ENCODE assay signal across 1 cellular context in the genomic region with DNA sequence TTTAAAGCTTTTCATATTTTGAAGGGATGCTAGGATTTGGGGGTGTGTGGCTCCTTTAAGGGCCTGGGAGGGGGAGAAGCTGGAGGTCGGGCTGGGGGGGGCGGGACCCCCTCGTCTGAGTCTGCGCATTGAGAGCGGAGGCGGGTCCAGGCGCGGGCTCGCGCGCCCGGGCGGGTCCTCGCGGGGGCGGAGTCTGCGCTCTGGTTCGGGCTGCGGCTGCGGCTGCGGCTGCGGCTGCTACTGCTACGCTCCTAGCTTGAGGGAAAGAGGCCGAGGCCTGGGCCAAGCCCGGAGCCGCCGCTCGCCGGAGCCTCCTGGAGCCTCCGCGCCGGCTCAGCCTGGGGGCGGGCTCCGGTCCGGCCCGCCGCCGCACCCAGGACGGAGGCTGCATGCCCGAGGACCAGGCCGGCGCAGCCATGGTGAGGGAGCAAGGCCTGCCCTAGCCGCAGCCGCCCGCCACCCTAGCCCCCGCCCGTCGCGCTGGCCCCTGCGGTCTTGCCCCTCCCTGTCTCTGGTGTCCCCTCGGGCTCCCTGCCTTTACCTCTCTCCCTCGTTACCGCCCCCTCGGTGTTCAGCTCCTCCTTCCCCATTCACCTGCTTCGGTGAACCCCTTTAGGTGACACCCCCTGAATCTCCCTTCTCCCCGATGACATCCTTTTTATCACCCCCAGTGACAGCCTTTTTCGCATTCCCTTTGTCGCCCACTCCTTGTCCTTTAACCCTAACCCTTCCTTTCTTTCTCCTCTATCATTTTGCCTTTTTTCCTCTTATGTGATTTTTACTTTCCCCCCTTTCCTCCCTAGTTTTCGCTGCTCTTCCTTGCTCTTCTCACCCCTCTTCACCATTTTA.
TF ChIP-seq lines count a peak whose summit lies in the region.

Gene ZYG11B (plus strand): TSS at position 189 of the 849 bp plus-strand sequence. CDS start 201 bp downstream, at position 390.

TF ChIP-seq in GM23338, 12 proteins besides CTCF, POLR2A, EP300 and RAD21:
- TF ChIP-seq POLR2AphosphoS5 (IDR thresholded peaks at IDR 0.05; ENCODE audit: low read depth) (peak; percentile 75), EZH2phosphoT487 (IDR thresholded peaks at IDR 0.05; ENCODE audit: unreplicated experiment) (no peak)
- TF ChIP-seq, protein P1, sequence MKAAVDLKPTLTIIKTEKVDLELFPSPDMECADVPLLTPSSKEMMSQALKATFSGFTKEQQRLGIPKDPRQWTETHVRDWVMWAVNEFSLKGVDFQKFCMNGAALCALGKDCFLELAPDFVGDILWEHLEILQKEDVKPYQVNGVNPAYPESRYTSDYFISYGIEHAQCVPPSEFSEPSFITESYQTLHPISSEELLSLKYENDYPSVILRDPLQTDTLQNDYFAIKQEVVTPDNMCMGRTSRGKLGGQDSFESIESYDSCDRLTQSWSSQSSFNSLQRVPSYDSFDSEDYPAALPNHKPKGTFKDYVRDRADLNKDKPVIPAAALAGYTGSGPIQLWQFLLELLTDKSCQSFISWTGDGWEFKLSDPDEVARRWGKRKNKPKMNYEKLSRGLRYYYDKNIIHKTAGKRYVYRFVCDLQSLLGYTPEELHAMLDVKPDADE (IDR thresholded peaks at IDR 0.05): no peak
